8 cellular contexts compared by ENCODE assay signal in genomic region chr2:197255550-197255949, GRCh38. TPM values are rescaled to one million over a fixed set of nuclear protein-coding genes. Genes with fewer than 3 reads are reported as not detected.
DNase-seq lines count a peak whose midpoint lies in the region; ATAC-seq and TF ChIP-seq lines count a peak whose summit lies in the region.

No MANE protein-coding gene starts in this region.

- H3K9me3 ChIP-seq in muscle layer of duodenum (ENCODE audit: control insufficient read depth in 1 of 2, low read length in 2 of 2), result no peaks in the 10 kb centered on the region

- H3K27me3 ChIP-seq in muscle layer of duodenum (ENCODE audit: low read depth, low read length), result no peaks in the 10 kb centered on the region

- H3K27me3 Mint-ChIP-seq in IgD-negative memory B cell, result peaks cover 1% of the 10 kb centered on the region

- H3K4me3 ChIP-seq in coronary artery, result peak overlapping the region; percentile 55
- peak overlapping the region; percentile 18 to 23 for H3K4me3 ChIP-seq in muscle layer of duodenum (ENCODE audit: low read depth in 1 of 2, low read length in 2 of 2)

- peak in 10 of 14 donors; percentile 23 to 66 (median 50) for DNase-seq in C1 segment of cervical spinal cord (lab: John Stamatoyannopoulos, UW)
- DNase-seq in activated CD4-positive, alpha-beta T cell treated with anti-CD3 and anti-CD28 coated beads for 48 hours, result peak; percentile 82
- DNase-seq in coronary artery (ENCODE audit: low spot score), result peak; percentile 82
- DNase-seq in stimulated activated effector memory CD8-positive, alpha-beta T cell treated with anti-CD3 and anti-CD28 coated beads, Interleukin-12 subunit alpha, Interleukin-12 subunit beta, amount 100 ng/mL, for 72 hours (ENCODE audit: low spot score in 2 of 2), result peak; percentile 53 to 87
- DNase-seq in dedifferentiated amniotic fluid mesenchymal stem cell (ENCODE audit: extremely low spot score), result no peak

- ATAC-seq in GM19467 (IDR thresholded peaks at IDR 0.05; ENCODE audit: unreplicated experiment), result peak; percentile 93
- peak; percentile 97 for ATAC-seq in stimulated activated effector memory CD8-positive, alpha-beta T cell treated with anti-CD3 and anti-CD28 coated beads, Interleukin-12 subunit alpha, Interleukin-12 subunit beta, amount 100 ng/mL, for 72 hours

- peak overlapping the region; percentile 41 to 63 for H3K27ac ChIP-seq in coronary artery
- H3K27ac ChIP-seq in muscle layer of duodenum (ENCODE audit: low read length), result peak overlapping the region; percentile 85

- peak overlapping the region; percentile 74 to 93 (median 88) for H3K4me3 Mint-ChIP-seq in IgD-negative memory B cell
- H3K4me3 Mint-ChIP-seq in stimulated activated effector memory CD8-positive, alpha-beta T cell treated with anti-CD3 and anti-CD28 coated beads, Interleukin-12 subunit alpha, Interleukin-12 subunit beta, amount 100 ng/mL, for 72 hours, result peak overlapping the region; percentile 82

- no peaks in the 10 kb centered on the region for H3K36me3 ChIP-seq in muscle layer of duodenum (ENCODE audit: control insufficient read depth in 1 of 2, insufficient read depth in 2 of 2, low read length in 2 of 2)

- H3K4me1 ChIP-seq in muscle layer of duodenum (ENCODE audit: control insufficient read depth in 1 of 2, insufficient read depth in 2 of 2, low read length in 2 of 2), result peaks cover 0 to 5% of the 10 kb centered on the region in 2 donors

- no peaks in the 10 kb centered on the region for H3K36me3 Mint-ChIP-seq in IgD-negative memory B cell
- H3K36me3 Mint-ChIP-seq in stimulated activated effector memory CD8-positive, alpha-beta T cell treated with anti-CD3 and anti-CD28 coated beads, Interleukin-12 subunit alpha, Interleukin-12 subunit beta, amount 100 ng/mL, for 72 hours, result peaks cover 45% of the 10 kb centered on the region

- no peaks in the 10 kb centered on the region for H3K9me3 Mint-ChIP-seq in IgD-negative memory B cell
- H3K9me3 Mint-ChIP-seq in stimulated activated effector memory CD8-positive, alpha-beta T cell treated with anti-CD3 and anti-CD28 coated beads, Interleukin-12 subunit alpha, Interleukin-12 subunit beta, amount 100 ng/mL, for 72 hours, result no peaks in the 10 kb centered on the region

- H3K4me1 Mint-ChIP-seq in IgD-negative memory B cell, result peaks cover 54 to 61% (median 57%) of the 10 kb centered on the region in 3 donors
- H3K4me1 Mint-ChIP-seq in stimulated activated effector memory CD8-positive, alpha-beta T cell treated with anti-CD3 and anti-CD28 coated beads, Interleukin-12 subunit alpha, Interleukin-12 subunit beta, amount 100 ng/mL, for 72 hours, result peaks cover 71% of the 10 kb centered on the region

- no peak for TF ChIP-seq CTCF in coronary artery (IDR thresholded peaks at IDR 0.05)

- peak overlapping the region; percentile 95 to 98 (median 98) for H3K27ac Mint-ChIP-seq in IgD-negative memory B cell
- peak overlapping the region; percentile 98 for H3K27ac Mint-ChIP-seq in stimulated activated effector memory CD8-positive, alpha-beta T cell treated with anti-CD3 and anti-CD28 coated beads, Interleukin-12 subunit alpha, Interleukin-12 subunit beta, amount 100 ng/mL, for 72 hours

RNA-seq across cellular contexts. Expression of gene ANKRD44, which starts 55.0 kb away (rescaled TPM):
- 91.6 TPM for polyA plus RNA-seq in IgD-negative memory B cell
